In genomic region chr12:131536766-131537165, GRCh38 we compare ENCODE assay signal across 18 cellular contexts.
"Had no signal": no experiment of that assay in that cellular context is flagged by ENCODE, and none has a peak within 500 bp of the region (broad histone marks: within the 10 kb centered on the region; RNA-seq: fewer than 3 reads in every experiment).

No MANE protein-coding gene starts in this region.

- ATAC-seq: heart right ventricle; pancreas; stimulated activated naive B cell treated with anti-CD40 and anti-IgM and Interleukin-4, amounts not matched to agents 10 μg/mL and 1 μg/mL and 100 μg/mL, for 72 hours; upper lobe of right lung had no signal

- H3K27ac Mint-ChIP-seq: activated T-helper 1 cell treated with anti-CD3 and anti-CD28 coated beads, Interleukin-12 subunit alpha, Interleukin-12 subunit beta, Interleukin-2, Interleukin-4 antibody, amounts not matched to agents 30 ng/mL and 10 ng/mL and 1 ng/mL, durations not matched to agents 14 hours and 24 hours and 36 hours; dendritic cell treated with granulocyte-macrophage colony-stimulating factor and Interleukin-4, amounts not matched to agents 40 ng/mL and 50 ng/mL, for 4 days; naive B cell; stimulated activated naive B cell treated with anti-CD40 and anti-IgM and Interleukin-4, amounts not matched to agents 10 μg/mL and 1 μg/mL and 100 μg/mL, for 72 hours had no signal

- H3K36me3 ChIP-seq: breast epithelium, esophagus muscularis mucosa, heart right ventricle, left ventricle myocardium inferior, neutrophil, pancreas, sigmoid colon, thoracic aorta, upper lobe of right lung had no signal

- H3K27me3 ChIP-seq: pancreas had no signal

- H3K36me3 Mint-ChIP-seq: naive B cell; stimulated activated naive B cell treated with anti-CD40 and anti-IgM and Interleukin-4, amounts not matched to agents 10 μg/mL and 1 μg/mL and 100 μg/mL, for 72 hours had no signal

- H3K4me1 Mint-ChIP-seq: naive B cell; stimulated activated naive B cell treated with anti-CD40 and anti-IgM and Interleukin-4, amounts not matched to agents 10 μg/mL and 1 μg/mL and 100 μg/mL, for 72 hours had no signal

- H3K4me3 Mint-ChIP-seq: activated T-helper 1 cell treated with anti-CD3 and anti-CD28 coated beads, Interleukin-12 subunit alpha, Interleukin-12 subunit beta, Interleukin-2, Interleukin-4 antibody, amounts not matched to agents 30 ng/mL and 10 ng/mL and 1 ng/mL, durations not matched to agents 14 hours and 24 hours and 36 hours; dendritic cell treated with granulocyte-macrophage colony-stimulating factor and Interleukin-4, amounts not matched to agents 40 ng/mL and 50 ng/mL, for 4 days; naive B cell; stimulated activated naive B cell treated with anti-CD40 and anti-IgM and Interleukin-4, amounts not matched to agents 10 μg/mL and 1 μg/mL and 100 μg/mL, for 72 hours had no signal

- H3K4me3 ChIP-seq: breast epithelium, esophagus muscularis mucosa, heart right ventricle, left ventricle myocardium inferior, mucosa of descending colon, pancreas, sigmoid colon, thoracic aorta, upper lobe of right lung had no signal

- DNase-seq: activated CD4-positive, CD25-positive, alpha-beta regulatory T cell treated with anti-CD3 and anti-CD28 coated beads, Interleukin-2, amount 50 U/mL, for 72 hours; effector CD8-positive, alpha-beta T cell; heart right ventricle; kidney glomerular epithelial cell; left ventricle myocardium inferior; mammary epithelial cell; mucosa of descending colon; naive B cell; pancreas; sigmoid colon; stimulated activated naive B cell treated with anti-CD40 and anti-IgM and Interleukin-4, amounts not matched to agents 10 μg/mL and 1 μg/mL and 100 μg/mL, for 72 hours; upper lobe of right lung had no signal

- H3K9me3 Mint-ChIP-seq: activated T-helper 1 cell treated with anti-CD3 and anti-CD28 coated beads, Interleukin-12 subunit alpha, Interleukin-12 subunit beta, Interleukin-2, Interleukin-4 antibody, amounts not matched to agents 30 ng/mL and 10 ng/mL and 1 ng/mL, durations not matched to agents 14 hours and 24 hours and 36 hours; dendritic cell treated with granulocyte-macrophage colony-stimulating factor and Interleukin-4, amounts not matched to agents 40 ng/mL and 50 ng/mL, for 4 days; naive B cell had no signal
